36 cellular contexts compared by ENCODE assay signal in the genomic region with DNA sequence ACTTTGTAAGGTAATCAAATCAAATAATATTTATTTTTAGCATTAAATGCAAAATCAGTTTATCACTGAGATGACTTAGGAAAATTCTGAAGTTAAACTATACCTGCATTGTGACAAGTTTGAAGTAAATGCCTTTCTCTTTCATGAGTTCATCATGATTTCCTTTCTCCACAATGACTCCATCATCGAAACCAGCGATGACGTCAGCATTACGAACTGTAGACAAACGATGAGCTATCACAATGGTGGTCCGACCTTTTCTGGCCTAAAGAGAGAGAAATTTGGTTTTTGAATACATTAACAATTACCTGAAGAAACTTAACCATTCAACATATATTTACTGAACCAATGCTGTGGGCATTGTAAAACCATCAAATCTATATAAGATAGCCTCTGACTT. TPM values are rescaled to one million over a fixed set of nuclear protein-coding genes. Genes with fewer than 3 reads are reported as not detected.
"Had no signal": no experiment of that assay in that cellular context is flagged by ENCODE, and none has a peak within 500 bp of the region (broad histone marks: within the 10 kb centered on the region; RNA-seq: fewer than 3 reads in every experiment).

No MANE protein-coding gene starts in this region.

- ATAC-seq: activated naive CD4-positive, alpha-beta T cell treated with anti-CD3 and anti-CD28 coated beads, Interleukin-2, amount 50 U/mL, for 72 hours; activated T-cell treated with anti-CD3 and anti-CD28 coated beads, Interleukin-2, amount 50 U/mL, for 4 hours; activated T-cell treated with anti-CD3 and anti-CD28 coated beads, Interleukin-2, amount 50 U/mL, for 72 hours; activated T-helper 17 cell treated with anti-CD3 and anti-CD28 coated beads, Interleukin-2, amount 50 U/mL, for 72 hours had no signal

- FAIRE-seq: bronchial epithelial cell, TTC549 had no signal

- H3K4me3 Mint-ChIP-seq: activated B cell treated with CpG ODN at 0.5 μM for 24 hours; activated CD4-positive, alpha-beta memory T cell treated with anti-CD3 and anti-CD28 coated beads for 36 hours; activated CD4-positive, alpha-beta T cell treated with anti-CD3 and anti-CD28 coated beads, Interleukin-2, amount 10 ng/mL, durations not matched to agents 24 days and 14 days; activated naive CD4-positive, alpha-beta T cell treated with anti-CD3 and anti-CD28 coated beads for 36 hours; activated naive CD8-positive, alpha-beta T cell treated with anti-CD3 and anti-CD28 coated beads for 36 hours; activated T-cell treated with anti-CD3 and anti-CD28 coated beads, Interleukin-2, amount 50 U/mL, for 4 hours; activated T-cell treated with anti-CD3 and anti-CD28 coated beads, Interleukin-2, amount 50 U/mL, for 72 hours; activated T-helper 1 cell treated with anti-CD3 and anti-CD28 coated beads, Interleukin-12 subunit alpha, Interleukin-12 subunit beta, Interleukin-2, Interleukin-4 antibody, amounts not matched to agents 30 ng/mL and 10 ng/mL and 1 ng/mL, durations not matched to agents 14 hours and 24 hours and 36 hours; activated T-helper 17 cell treated with anti-CD3 and anti-CD28 coated beads, Interleukin-2, amount 50 U/mL, for 72 hours; brain; central memory CD8-positive, alpha-beta T cell; T-helper 1 cell treated with Interleukin-12 subunit alpha and Interleukin-12 subunit beta and Interleukin-4 antibody, amounts not matched to agents 30 μg/mL and 1 μg/mL, for 36 hours; T-helper 2 cell treated with Interferon-gamma antibody and Interleukin-4, amounts not matched to agents 5 μg/mL and 100 μg/mL, for 36 hours had no signal

- H3K27me3 Mint-ChIP-seq: activated B cell treated with CpG ODN at 0.5 μM for 24 hours; activated CD4-positive, alpha-beta T cell treated with anti-CD3 and anti-CD28 coated beads, Interleukin-2, amount 10 ng/mL, durations not matched to agents 24 days and 14 days; activated naive CD8-positive, alpha-beta T cell treated with anti-CD3 and anti-CD28 coated beads for 36 hours; activated T-helper 17 cell treated with anti-CD3 and anti-CD28 coated beads, Interleukin-2, amount 50 U/mL, for 72 hours; brain; central memory CD8-positive, alpha-beta T cell had no signal

- H3K27ac Mint-ChIP-seq: activated B cell treated with CpG ODN at 0.5 μM for 24 hours; activated CD4-positive, alpha-beta memory T cell treated with anti-CD3 and anti-CD28 coated beads for 36 hours; activated CD4-positive, alpha-beta T cell treated with anti-CD3 and anti-CD28 coated beads, Interleukin-2, amount 10 ng/mL, durations not matched to agents 24 days and 14 days; activated naive CD4-positive, alpha-beta T cell treated with anti-CD3 and anti-CD28 coated beads for 36 hours; activated naive CD4-positive, alpha-beta T cell treated with anti-CD3 and anti-CD28 coated beads, Interleukin-2, amount 50 U/mL, for 72 hours; activated naive CD8-positive, alpha-beta T cell treated with anti-CD3 and anti-CD28 coated beads for 36 hours; activated T-cell treated with anti-CD3 and anti-CD28 coated beads, Interleukin-2, amount 50 U/mL, for 72 hours; activated T-helper 1 cell treated with anti-CD3 and anti-CD28 coated beads, Interleukin-12 subunit alpha, Interleukin-12 subunit beta, Interleukin-2, Interleukin-4 antibody, amounts not matched to agents 30 ng/mL and 10 ng/mL and 1 ng/mL, durations not matched to agents 14 hours and 24 hours and 36 hours; activated T-helper 17 cell treated with anti-CD3 and anti-CD28 coated beads, Interleukin-2, amount 50 U/mL, for 72 hours; brain; T-helper 1 cell treated with Interleukin-12 subunit alpha and Interleukin-12 subunit beta and Interleukin-4 antibody, amounts not matched to agents 30 μg/mL and 1 μg/mL, for 36 hours; T-helper 2 cell treated with Interferon-gamma antibody and Interleukin-4, amounts not matched to agents 5 μg/mL and 100 μg/mL, for 36 hours had no signal

- H3K4me1 Mint-ChIP-seq: activated B cell treated with CpG ODN at 0.5 μM for 24 hours; activated CD4-positive, alpha-beta T cell treated with anti-CD3 and anti-CD28 coated beads, Interleukin-2, amount 10 ng/mL, durations not matched to agents 24 days and 14 days; activated T-helper 17 cell treated with anti-CD3 and anti-CD28 coated beads, Interleukin-2, amount 50 U/mL, for 72 hours; brain; central memory CD8-positive, alpha-beta T cell had no signal

- H3K9me3 Mint-ChIP-seq: activated B cell treated with CpG ODN at 0.5 μM for 24 hours; activated CD4-positive, alpha-beta memory T cell treated with anti-CD3 and anti-CD28 coated beads for 36 hours; activated CD4-positive, alpha-beta T cell treated with anti-CD3 and anti-CD28 coated beads, Interleukin-2, amount 10 ng/mL, durations not matched to agents 24 days and 14 days; activated naive CD4-positive, alpha-beta T cell treated with anti-CD3 and anti-CD28 coated beads for 36 hours; activated naive CD4-positive, alpha-beta T cell treated with anti-CD3 and anti-CD28 coated beads, Interleukin-2, amount 50 U/mL, for 72 hours; activated naive CD8-positive, alpha-beta T cell treated with anti-CD3 and anti-CD28 coated beads for 36 hours; activated T-cell treated with anti-CD3 and anti-CD28 coated beads, Interleukin-2, amount 50 U/mL, for 4 hours; activated T-cell treated with anti-CD3 and anti-CD28 coated beads, Interleukin-2, amount 50 U/mL, for 72 hours; activated T-helper 1 cell treated with anti-CD3 and anti-CD28 coated beads, Interleukin-12 subunit alpha, Interleukin-12 subunit beta, Interleukin-2, Interleukin-4 antibody, amounts not matched to agents 30 ng/mL and 10 ng/mL and 1 ng/mL, durations not matched to agents 14 hours and 24 hours and 36 hours; activated T-helper 17 cell treated with anti-CD3 and anti-CD28 coated beads, Interleukin-2, amount 50 U/mL, for 72 hours; brain; central memory CD8-positive, alpha-beta T cell; T-helper 1 cell treated with Interleukin-12 subunit alpha and Interleukin-12 subunit beta and Interleukin-4 antibody, amounts not matched to agents 30 μg/mL and 1 μg/mL, for 36 hours; T-helper 2 cell treated with Interferon-gamma antibody and Interleukin-4, amounts not matched to agents 5 μg/mL and 100 μg/mL, for 36 hours had no signal

- DNase-seq: activated B cell treated with CpG ODN at 0.5 μM for 24 hours; activated CD4-positive, alpha-beta memory T cell treated with anti-CD3 and anti-CD28 coated beads for 36 hours; activated CD4-positive, alpha-beta T cell treated with anti-CD3 and anti-CD28 coated beads for 4 hours; activated CD4-positive, alpha-beta T cell treated with anti-CD3 and anti-CD28 coated beads, Interleukin-2, amount 10 ng/mL, durations not matched to agents 24 days and 14 days; activated CD4-positive, alpha-beta T cell treated with anti-CD3 and anti-CD28 coated beads, Interleukin-2, amount 50 U/mL, for 1 hour; activated CD4-positive, alpha-beta T cell treated with anti-CD3 and anti-CD28 coated beads, Interleukin-2, amount 50 U/mL, for 4 hours; activated CD4-positive, CD25-positive, alpha-beta regulatory T cell treated with anti-CD3 and anti-CD28 coated beads, Interleukin-2, amount 50 U/mL, for 72 hours; activated CD8-positive, alpha-beta memory T cell treated with anti-CD3 and anti-CD28 coated beads, Interleukin-2, amount 50 U/mL, for 4 hours; activated effector memory CD4-positive, alpha-beta T cell treated with anti-CD3 and anti-CD28 coated beads, Interleukin-2, amount 50 U/mL, for 16 hours; activated gamma-delta T cell treated with Interleukin-2 at 50 U/mL for 16 hours; activated naive CD4-positive, alpha-beta T cell; activated naive CD4-positive, alpha-beta T cell treated with anti-CD3 and anti-CD28 coated beads for 36 hours; activated naive CD4-positive, alpha-beta T cell treated with anti-CD3 and anti-CD28 coated beads, Interleukin-2, amount 50 U/mL, for 16 hours; activated naive CD8-positive, alpha-beta T cell treated with anti-CD3 and anti-CD28 coated beads for 36 hours; activated T-cell treated with anti-CD3 and anti-CD28 coated beads for 4 hours; activated T-cell treated with anti-CD3 and anti-CD28 coated beads, Interleukin-2, amount 50 U/mL, for 1 hour; activated T-cell treated with anti-CD3 and anti-CD28 coated beads, Interleukin-2, amount 50 U/mL, for 4 hours; activated T-cell treated with anti-CD3 and anti-CD28 coated beads, Interleukin-2, amount 50 U/mL, for 72 hours; amygdala; anterior cingulate cortex; caudate nucleus; cerebellar nuclear complex; T-helper 1 cell; T-helper 2 cell; T-helper 9 cell had no signal

- H3K36me3 Mint-ChIP-seq: activated CD4-positive, alpha-beta memory T cell treated with anti-CD3 and anti-CD28 coated beads for 36 hours; activated naive CD4-positive, alpha-beta T cell treated with anti-CD3 and anti-CD28 coated beads, Interleukin-2, amount 50 U/mL, for 72 hours; brain had no signal

RNA-seq across cellular contexts. Expression of gene ABCB1, which starts 54.9 kb away (rescaled TPM):
- total RNA-seq: cardiac muscle cell, chondrocyte had no signal
